ENCODE assay signal across 17 cellular contexts in the genomic region with DNA sequence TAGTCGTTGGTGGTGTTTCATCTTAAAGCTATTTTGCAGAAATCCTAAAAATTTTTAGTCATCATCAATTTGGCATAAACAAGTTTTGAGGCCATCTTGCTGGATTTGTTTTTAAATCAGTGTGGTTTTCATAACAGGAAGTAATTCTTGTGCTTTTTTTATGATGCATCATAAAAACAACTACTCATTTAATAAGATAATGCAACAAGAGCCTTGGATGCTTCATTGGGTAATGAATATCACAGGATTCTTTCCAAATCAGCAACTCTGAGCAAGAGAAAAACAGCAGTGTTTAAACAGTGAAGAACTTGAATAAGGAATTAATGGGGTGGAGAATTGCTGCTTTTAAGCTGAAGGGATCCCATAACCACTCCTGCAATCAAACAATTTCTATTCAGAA.
DNase-seq lines count a peak whose midpoint lies in the region; ATAC-seq, FAIRE-seq and TF ChIP-seq lines count a peak whose summit lies in the region.
"Had no signal": no experiment of that assay in that cellular context is flagged by ENCODE, and none has a peak within 500 bp of the region (broad histone marks: within the 10 kb centered on the region; RNA-seq: fewer than 3 reads in every experiment).

No MANE protein-coding gene starts in this region.

- 0 out of 2 replicates have a peak overlapping the region, but pooled peaks have one; percentile 5 for H3K27ac Mint-ChIP-seq in HFFc6
- H3K27ac Mint-ChIP-seq: activated CD4-positive, alpha-beta T cell treated with anti-CD3 and anti-CD28 coated beads for 36 hours; CD14-positive monocyte; dendritic cell treated with granulocyte-macrophage colony-stimulating factor and Interleukin-4, amounts not matched to agents 40 ng/mL and 50 ng/mL, for 4 days had no signal

- peaks cover 1% of the 10 kb centered on the region; the same call in 1 of the 2 replicates for H3K27me3 Mint-ChIP-seq in HFFc6 (ENCODE audit: insufficient read depth)
- H3K27me3 Mint-ChIP-seq: dendritic cell treated with granulocyte-macrophage colony-stimulating factor and Interleukin-4, amounts not matched to agents 40 ng/mL and 50 ng/mL, for 4 days had no signal

- no peaks in the 10 kb centered on the region for H3K27me3 ChIP-seq in small intestine (ENCODE audit: control insufficient read depth in 2 of 2, insufficient read depth in 2 of 2, low read length in 2 of 2)
- H3K27me3 ChIP-seq: testis had no signal

- peak; percentile 24 for DNase-seq in AG09309 (ENCODE audit: low read depth)
- DNase-seq in HFFc6 = peak; percentile 68
- DNase-seq in choroid plexus epithelial cell (ENCODE audit: low read depth) = peak; percentile 44
- DNase-seq in kidney tubule cell (ENCODE audit: low spot score) = peak; percentile 18
- DNase-seq in small intestine = no peak
- DNase-seq in left cardiac atrium = no peak
- no peak for DNase-seq in DMS114 treated with DMSO at 0.1 percent for 48 hours (lab: John Stamatoyannopoulos, UW; ENCODE audit: unreplicated experiment)
- DNase-seq: activated CD4-positive, alpha-beta T cell treated with anti-CD3 and anti-CD28 coated beads for 36 hours; left ventricle myocardium superior; NCI-H187 treated with DMSO at 0.1 percent for 48 hours; stimulated activated CD4-positive, alpha-beta T cell treated with anti-CD3 and anti-CD28 coated beads, Interleukin-4, amount 100 ng/mL, for 24 hours; T1000; testis had no signal

- no peaks in the 10 kb centered on the region for H3K36me3 ChIP-seq in small intestine (ENCODE audit: control insufficient read depth in 2 of 2, insufficient read depth in 2 of 2, low read length in 2 of 2)

- no peak for FAIRE-seq in small intestine (lab: Jason Lieb, UNC)

- no peak overlapping the region for H3K27ac ChIP-seq in small intestine (ENCODE audit: low read depth in 1 of 2, low read length in 1 of 2)
- H3K27ac ChIP-seq: testis had no signal

- no peaks in the 10 kb centered on the region for H3K9me3 Mint-ChIP-seq in HFFc6
- H3K9me3 Mint-ChIP-seq: dendritic cell treated with granulocyte-macrophage colony-stimulating factor and Interleukin-4, amounts not matched to agents 40 ng/mL and 50 ng/mL, for 4 days had no signal

- intact Hi-C loops in left cardiac atrium (cut with DNase I) = no loop called here

- peak overlapping the region; percentile 40 for H3K4me3 Mint-ChIP-seq in HFFc6
- H3K4me3 Mint-ChIP-seq: activated CD4-positive, alpha-beta T cell treated with anti-CD3 and anti-CD28 coated beads for 36 hours; CD14-positive monocyte; dendritic cell treated with granulocyte-macrophage colony-stimulating factor and Interleukin-4, amounts not matched to agents 40 ng/mL and 50 ng/mL, for 4 days had no signal

- 46 to 70% (median 64%) methylated on average over 1 of the region's 1 CpG for WGBS in small intestine, 3 donors

- H3K4me1 Mint-ChIP-seq in HFFc6 (ENCODE audit: low read depth) = peaks cover 19% of the 10 kb centered on the region
- H3K4me1 Mint-ChIP-seq: activated CD4-positive, alpha-beta T cell treated with anti-CD3 and anti-CD28 coated beads for 36 hours; CD14-positive monocyte had no signal

- H3K9me3 ChIP-seq in small intestine (ENCODE audit: control insufficient read depth, low read depth) = no peaks in the 10 kb centered on the region
- H3K9me3 ChIP-seq: testis had no signal

- no peaks in the 10 kb centered on the region for H3K36me3 Mint-ChIP-seq in HFFc6 (ENCODE audit: low read depth)
- H3K36me3 Mint-ChIP-seq: CD14-positive monocyte had no signal

- TF ChIP-seq CTCF in AG09309 (IDR thresholded peaks at IDR 0.05; ENCODE audit: control insufficient read depth, insufficient read depth, low read depth, low read length, missing control alignments) = no peak
- no peak for TF ChIP-seq CTCF in HFFc6 (IDR thresholded peaks at IDR 0.05)
- TF ChIP-seq CTCF in choroid plexus epithelial cell (conservative IDR thresholded peaks at IDR 0.05; ENCODE audit: low read depth, low read length) = no peak

- ATAC-seq in GM18519 (IDR thresholded peaks at IDR 0.05; ENCODE audit: low FRiP score, unreplicated experiment) = no peak
- ATAC-seq in left cardiac atrium = no peak
- ATAC-seq: activated CD4-positive, alpha-beta T cell treated with anti-CD3 and anti-CD28 coated beads for 36 hours; esophagus mucosa; left ventricle myocardium superior had no signal

- no peak overlapping the region for H3K4me3 ChIP-seq in AG09309 (ENCODE audit: control insufficient read depth, low read depth, low read length)
- no peak overlapping the region for H3K4me3 ChIP-seq in choroid plexus epithelial cell (ENCODE audit: low read depth, low read length)
- H3K4me3 ChIP-seq in small intestine (ENCODE audit: low read depth in 1 of 2, low read length in 2 of 2) = no peak overlapping the region
- H3K4me3 ChIP-seq: testis had no signal

- no peaks in the 10 kb centered on the region for H3K4me1 ChIP-seq in small intestine (ENCODE audit: control insufficient read depth in 2 of 2, insufficient read depth in 1 of 2, low read depth in 1 of 2, low read length in 1 of 2)
- H3K4me1 ChIP-seq: testis had no signal

Comparison
In these comparisons a context has a peak if more than half of its experiments do, and no peak if none do; other contexts are left out.
1. DNase-seq: peak in AG09309 (single experiment), HFFc6 (single experiment), choroid plexus epithelial cell (single experiment) and kidney tubule cell (single experiment); none in small intestine (single experiment), left cardiac atrium (single experiment) and DMS114 treated with DMSO at 0.1 percent for 48 hours (single experiment).